In the genomic region with DNA sequence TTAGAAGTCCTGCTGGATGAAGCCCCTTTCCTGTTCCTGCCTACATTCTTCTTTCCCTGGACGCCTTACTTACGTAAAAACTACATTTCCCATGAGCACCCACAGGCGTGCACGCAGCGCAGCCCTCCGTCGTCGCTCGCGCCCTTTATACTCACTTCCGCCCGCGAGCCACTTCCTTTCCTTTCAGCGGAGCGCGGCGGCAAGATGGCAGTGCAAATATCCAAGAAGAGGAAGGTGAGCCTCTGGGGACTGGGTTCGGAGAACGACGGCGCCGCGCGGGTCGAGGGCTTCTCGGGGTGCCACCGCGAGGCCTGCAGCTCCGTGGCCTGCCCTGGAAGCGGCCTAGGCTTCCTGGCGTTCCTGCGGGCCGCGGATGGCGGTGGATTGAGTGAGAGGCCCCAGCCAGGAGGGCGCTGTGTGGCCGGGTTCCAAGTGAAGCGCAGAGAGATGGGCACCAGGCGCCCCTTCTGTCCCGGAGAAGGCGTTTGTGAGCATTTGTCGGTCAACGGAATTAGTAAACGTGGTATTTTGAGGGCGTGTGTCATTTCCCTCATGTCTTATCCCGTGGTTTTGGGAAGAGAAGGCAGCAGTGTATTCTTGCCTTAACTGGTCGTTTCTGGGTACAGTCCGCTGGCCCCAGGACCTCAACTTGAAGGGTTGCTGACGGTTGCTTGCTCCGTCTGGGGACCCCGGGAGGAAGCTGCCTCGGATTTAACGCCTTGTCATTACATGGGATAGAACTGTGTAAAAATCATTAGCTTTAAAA, we compare ENCODE assay signal across 8 cellular contexts. TPM values are rescaled to one million over a fixed set of nuclear protein-coding genes. Genes with fewer than 3 reads are reported as not detected.
A peak's percentile ranks its signal among the peaks of the same experiment; 100 is the strongest.
DNase-seq lines count a peak whose midpoint lies in the region; FAIRE-seq and TF ChIP-seq lines count a peak whose summit lies in the region.

A gene (plus strand): TSS at position 175 of the 766 bp plus-strand sequence. CDS start 30 bp downstream, at position 205.

- H3K4ac ChIP-seq in H9 (ENCODE audit: low read depth, low read length): peak within 1 kb of the TSS; percentile 53

- no CpG with 5 or more reads among the region's 53 CpGs for WGBS in H9 (ENCODE audit: extremely low coverage, insufficient read length, low lambda C conversion rate)

- H3K4me1 ChIP-seq in H9 (ENCODE audit: insufficient read depth, low read length) (no peaks in the 10 kb centered on the region; the same call in 1 of the 2 replicates), MM.1S (ENCODE audit: low read length) (peaks cover 15% of the 10 kb centered on the region), SJCRH30 (peaks cover 3% of the 10 kb centered on the region; the same call in 1 of the 2 replicates), neutrophil (ENCODE audit: control insufficient read depth in 1 of 2, insufficient read depth in 1 of 2, low read depth in 1 of 2, low read length in 1 of 2) (peaks cover 19 to 20% of the 10 kb centered on the region in 2 experiments)

- H3K79me2 ChIP-seq in H9 (ENCODE audit: insufficient read depth, low read length) (peaks cover 34% of the 10 kb centered on the region), MM.1S (ENCODE audit: low read length) (peaks cover 53% of the 10 kb centered on the region)

- no peak within 1 kb of the TSS for H2AK5ac ChIP-seq in H9 (ENCODE audit: insufficient read length, low read length)

- H3K14ac ChIP-seq in H9 (ENCODE audit: insufficient read depth, low read length): peak within 1 kb of the TSS; percentile 93

- no peak for FAIRE-seq in frontal cortex (lab: Jason Lieb, UNC)

- peak within 1 kb of the TSS; percentile 34 for H4K91ac ChIP-seq in H9 (ENCODE audit: insufficient read length, low read depth, low read length)

- DNase-seq in GDM1 (lab: John Stamatoyannopoulos, UW): peak; percentile 88
- DNase-seq in H9: peak; percentile 90
- peak; percentile 91 for DNase-seq in MM.1S
- DNase-seq in SJCRH30: peak; percentile 91 to 94
- peak; percentile 78 for DNase-seq in activated gamma-delta T cell treated with anti-CD3 and anti-CD28 coated beads, Interleukin-2, amount 50 U/mL, for 16 hours (ENCODE audit: low read depth)
- DNase-seq in frontal cortex (ENCODE audit: low spot score in 2 of 2): peak; percentile 86 to 88
- peak; percentile 26 to 99 (median 84) for DNase-seq in substantia nigra (lab: John Stamatoyannopoulos, UW)

- no peaks in the 10 kb centered on the region; the same call in 1 of the 2 replicates for H3K27me3 Mint-ChIP-seq in H9 (ENCODE audit: low read depth)

- H3K18ac ChIP-seq in H9 (ENCODE audit: insufficient read length, low read depth, low read length): peak within 1 kb of the TSS; percentile 96

- H3K4me2 ChIP-seq in H9 (ENCODE audit: insufficient read depth, insufficient read length, low read length) (peak within 1 kb of the TSS; percentile 75), MM.1S (ENCODE audit: low read depth, low read length) (peak within 1 kb of the TSS; percentile 84)

- peak within 1 kb of the TSS; percentile 86 for H2BK5ac ChIP-seq in H9 (ENCODE audit: insufficient read length, low read length)

- H3F3A ChIP-seq in MM.1S (ENCODE audit: insufficient read depth, low read length): peaks cover 36% of the 10 kb centered on the region

- peaks cover 4 to 6% of the 10 kb centered on the region in 2 experiments; a peak in 3 of 5 replicates for H3K9me3 Mint-ChIP-seq in H9

- H3K23me2 ChIP-seq in H9 (ENCODE audit: insufficient read length, low read depth, low read length, poor library complexity, severe bottlenecking): peaks cover 9% of the 10 kb centered on the region

- H4K20me1 ChIP-seq in H9 (ENCODE audit: control insufficient read depth, insufficient read depth, insufficient read length) (peaks cover 3% of the 10 kb centered on the region), MM.1S (ENCODE audit: insufficient read depth, low read length) (peaks cover 37% of the 10 kb centered on the region)

- no peak within 1 kb of the TSS for H2BK120ac ChIP-seq in H9 (ENCODE audit: low read depth, low read length, poor library complexity, severe bottlenecking)

- H3K27ac ChIP-seq in H9 (ENCODE audit: insufficient read length, low read depth, low read length): peak within 1 kb of the TSS; percentile 40
- peak within 1 kb of the TSS; percentile 82 for H3K27ac ChIP-seq in MM.1S (ENCODE audit: low read length)
- H3K27ac ChIP-seq in SJCRH30: peak within 1 kb of the TSS; percentile 88
- H3K27ac ChIP-seq in neutrophil: peak within 1 kb of the TSS; percentile 90
- peak within 1 kb of the TSS; percentile 78 for H3K27ac ChIP-seq in substantia nigra (ENCODE audit: low read depth, low read length, poor library complexity, severe bottlenecking)

- H3K79me1 ChIP-seq in H9 (ENCODE audit: insufficient read depth, low read depth, low read length, poor library complexity, severe bottlenecking): peaks cover 9% of the 10 kb centered on the region

- H3K23ac ChIP-seq in H9 (ENCODE audit: insufficient read length, low read depth, low read length): no peak within 1 kb of the TSS

- H3K36me3 Mint-ChIP-seq in H9 (ENCODE audit: insufficient read depth in 1 of 3, low read depth in 3 of 3): peaks cover 51 to 53% (median 53%) of the 10 kb centered on the region in 3 experiments

- no peaks in the 10 kb centered on the region for H3K9me3 ChIP-seq in H9 (ENCODE audit: control insufficient read depth, low read depth, low read length)
- H3K9me3 ChIP-seq in MM.1S (replicated peaks; ENCODE audit: insufficient read depth, low read length): no peaks in the 10 kb centered on the region
- no peaks in the 10 kb centered on the region for H3K9me3 ChIP-seq in SJCRH30 (replicated peaks)
- H3K9me3 ChIP-seq in neutrophil: no peaks in the 10 kb centered on the region

- no peak within 1 kb of the TSS for H2BK20ac ChIP-seq in H9 (ENCODE audit: low read depth, low read length, poor library complexity, severe bottlenecking)

- H3K27me3 ChIP-seq in H9 (ENCODE audit: insufficient read depth, low read length) (no peaks in the 10 kb centered on the region), MM.1S (replicated peaks; ENCODE audit: insufficient read depth, low read length) (no peaks in the 10 kb centered on the region), SJCRH30 (no peaks in the 10 kb centered on the region), neutrophil (no peaks in the 10 kb centered on the region)

- no peak within 1 kb of the TSS for H2BK15ac ChIP-seq in H9 (ENCODE audit: low read depth, low read length)

- no peak within 1 kb of the TSS for H4K8ac ChIP-seq in H9 (replicated peaks; ENCODE audit: insufficient read length, low read depth, low read length)

- peak within 1 kb of the TSS; percentile 96 for H3K4me3 ChIP-seq in MM.1S (ENCODE audit: low read length)
- H3K4me3 ChIP-seq in SJCRH30: peak within 1 kb of the TSS; percentile 80
- H3K4me3 ChIP-seq in neutrophil (ENCODE audit: low read depth in 1 of 2, low read length in 1 of 2): peak within 1 kb of the TSS; percentile 68 to 90

- H3T11ph ChIP-seq in H9 (ENCODE audit: low read length): no peak within 1 kb of the TSS

- peak within 1 kb of the TSS; percentile 94 for H4K5ac ChIP-seq in H9 (ENCODE audit: insufficient read length, low read depth, low read length)

- peaks cover 22 to 34% of the 10 kb centered on the region in 2 experiments for H3K4me1 Mint-ChIP-seq in H9

- peak within 1 kb of the TSS; percentile 99 to 100 (median 99) for H3K27ac Mint-ChIP-seq in H9

- H3K4me3 Mint-ChIP-seq in H9: peak within 1 kb of the TSS; percentile 97 to 99

- peak within 1 kb of the TSS; percentile 75 for H3K56ac ChIP-seq in H9 (ENCODE audit: insufficient read length, low read depth, low read length)

- H3K9me2 ChIP-seq in MM.1S (replicated peaks; ENCODE audit: insufficient read depth, low read length): no peaks in the 10 kb centered on the region

- H2AFZ ChIP-seq in H9 (ENCODE audit: low read length) (peak within 1 kb of the TSS; percentile 53), MM.1S (ENCODE audit: low read length) (peak within 1 kb of the TSS; percentile 50; the same call in 1 of the 2 replicates)

- TF ChIP-seq CTCF in H9 (conservative IDR thresholded peaks at IDR 0.05) (no peak; the same call in 2 of the 3 replicates), MM.1S (IDR thresholded peaks at IDR 0.05; ENCODE audit: low read length) (peak; percentile 33), neutrophil (IDR thresholded peaks at IDR 0.05) (peak; percentile 36)

- H3K36me3 ChIP-seq in MM.1S (replicated peaks; ENCODE audit: insufficient read depth, low read length): peaks cover 23% of the 10 kb centered on the region
- H3K36me3 ChIP-seq in SJCRH30: peaks cover 48% of the 10 kb centered on the region
- peaks cover 38% of the 10 kb centered on the region for H3K36me3 ChIP-seq in neutrophil

- H3K9ac ChIP-seq in H9 (ENCODE audit: extremely low read depth, insufficient read length, low read length) (peak within 1 kb of the TSS; percentile 99), MM.1S (ENCODE audit: low read length) (peak within 1 kb of the TSS; percentile 97)

- H2BK12ac ChIP-seq in H9 (ENCODE audit: insufficient read length, low read depth, low read length): no peak within 1 kb of the TSS

RNA-seq across cellular contexts. Expression of the gene that starts here (rescaled TPM):
- total RNA-seq in H9 (2021) (3,765 and 3,814 TPM in 2 replicates), frontal cortex (1,354 TPM)
- total RNA-seq in SJCRH30 (2014; rRNA removed; shearing (Covaris generic)): 2,831 and 2,945 TPM in 2 replicates

Comparison
In these comparisons a context has a peak if more than half of its experiments do, and no peak if none do; other contexts are left out.
1. Peak in every context shown above with its lines: DNase-seq, H3K4me3 ChIP-seq and H3K27ac ChIP-seq.
2. H3K27ac ChIP-seq: peak in every context shown above with its lines; median percentile 90 in neutrophil; 88 in SJCRH30; 82 in MM.1S; 78 in substantia nigra; 40 in H9.